8 cellular contexts compared by ENCODE assay signal in genomic region chr12:132490481-132491348, GRCh38. TPM values are rescaled to one million over a fixed set of nuclear protein-coding genes. Genes with fewer than 3 reads are reported as not detected.
DNase-seq lines count a peak whose midpoint lies in the region; ATAC-seq and TF ChIP-seq lines count a peak whose summit lies in the region.

No MANE protein-coding gene starts in this region.

- TF ChIP-seq CTCF in GM10266 (IDR thresholded peaks at IDR 0.05; ENCODE audit: control insufficient read depth, insufficient read depth, low read depth, missing control alignments): no peak

- peaks cover 12% of the 10 kb centered on the region for H3K36me3 Mint-ChIP-seq in activated T-helper 2 cell treated with anti-CD3 and anti-CD28 coated beads, Interferon-gamma antibody, Interleukin-2, Interleukin-4, amounts not matched to agents 10 μg/mL and 5 μg/mL and 100 μg/mL, durations not matched to agents 14 hours and 24 hours and 36 hours (ENCODE audit: low read depth)

- peak overlapping the region; percentile 57 for H3K27ac Mint-ChIP-seq in activated T-helper 2 cell treated with anti-CD3 and anti-CD28 coated beads, Interferon-gamma antibody, Interleukin-2, Interleukin-4, amounts not matched to agents 10 μg/mL and 5 μg/mL and 100 μg/mL, durations not matched to agents 14 hours and 24 hours and 36 hours
- H3K27ac Mint-ChIP-seq in stimulated activated naive CD8-positive, alpha-beta T cell treated with anti-CD3 and anti-CD28 coated beads, Interleukin-15, amount 100 ng/mL, for 72 hours: peak overlapping the region in 1 of 2 donors; percentile 89

- H3K9me3 ChIP-seq in iPS-18a (ENCODE audit: control insufficient read depth, low read depth, low read length): no peaks in the 10 kb centered on the region

- H3K4me3 ChIP-seq in iPS-18a (ENCODE audit: low read length): peak overlapping the region; percentile 64

- H3K27ac ChIP-seq in iPS-18a (ENCODE audit: low read length): no peak overlapping the region

- H3K27me3 Mint-ChIP-seq in activated T-helper 2 cell treated with anti-CD3 and anti-CD28 coated beads, Interferon-gamma antibody, Interleukin-2, Interleukin-4, amounts not matched to agents 10 μg/mL and 5 μg/mL and 100 μg/mL, durations not matched to agents 14 hours and 24 hours and 36 hours (ENCODE audit: low read depth): no peaks in the 10 kb centered on the region
- H3K27me3 Mint-ChIP-seq in stimulated activated naive CD8-positive, alpha-beta T cell treated with anti-CD3 and anti-CD28 coated beads, Interleukin-15, amount 100 ng/mL, for 72 hours: no peaks in the 10 kb centered on the region

- H3K9me3 Mint-ChIP-seq in activated T-helper 2 cell treated with anti-CD3 and anti-CD28 coated beads, Interferon-gamma antibody, Interleukin-2, Interleukin-4, amounts not matched to agents 10 μg/mL and 5 μg/mL and 100 μg/mL, durations not matched to agents 14 hours and 24 hours and 36 hours: peaks cover under 1% of the 10 kb centered on the region
- H3K9me3 Mint-ChIP-seq in stimulated activated naive CD8-positive, alpha-beta T cell treated with anti-CD3 and anti-CD28 coated beads, Interleukin-15, amount 100 ng/mL, for 72 hours: peaks cover 0 to 3% of the 10 kb centered on the region in 2 donors

- DNase-seq in GM10266 (ENCODE audit: extremely low spot score) (peak; percentile 63), inferior parietal cortex (ENCODE audit: extremely low spot score) (no peak), NCI-H2081 (lab: John Stamatoyannopoulos, UW) (no peak)
- no peak for DNase-seq in activated T-helper 2 cell treated with anti-CD3 and anti-CD28 coated beads, Interferon-gamma antibody, Interleukin-2, Interleukin-4, amounts not matched to agents 10 μg/mL and 5 μg/mL and 100 μg/mL, durations not matched to agents 14 hours and 24 hours and 36 hours (ENCODE audit: low spot score)
- no peak for DNase-seq in stimulated activated naive CD8-positive, alpha-beta T cell treated with anti-CD3 and anti-CD28 coated beads, Interleukin-15, amount 100 ng/mL, for 72 hours
- no peak for DNase-seq in stimulated activated CD4-positive, alpha-beta T cell treated with anti-CD3 and anti-CD28 coated beads, Interleukin-2, amount 100 ng/mL, for 48 hours

- H3K36me3 ChIP-seq in iPS-18a (ENCODE audit: control insufficient read depth, low read depth, low read length): no peaks in the 10 kb centered on the region

- peak; percentile 2 for ATAC-seq in HG03039 (IDR thresholded peaks at IDR 0.05; ENCODE audit: unreplicated experiment)
- no peak for ATAC-seq in stimulated activated naive CD8-positive, alpha-beta T cell treated with anti-CD3 and anti-CD28 coated beads, Interleukin-15, amount 100 ng/mL, for 72 hours

- peaks cover 47% of the 10 kb centered on the region for H3K27me3 ChIP-seq in iPS-18a (ENCODE audit: control insufficient read depth, insufficient read depth, low read length)

- no peak overlapping the region for H3K9ac ChIP-seq in iPS-18a (ENCODE audit: low read length)

- peaks cover 41% of the 10 kb centered on the region for H3K4me1 Mint-ChIP-seq in activated T-helper 2 cell treated with anti-CD3 and anti-CD28 coated beads, Interferon-gamma antibody, Interleukin-2, Interleukin-4, amounts not matched to agents 10 μg/mL and 5 μg/mL and 100 μg/mL, durations not matched to agents 14 hours and 24 hours and 36 hours (ENCODE audit: low read depth)
- H3K4me1 Mint-ChIP-seq in stimulated activated naive CD8-positive, alpha-beta T cell treated with anti-CD3 and anti-CD28 coated beads, Interleukin-15, amount 100 ng/mL, for 72 hours: peaks cover 82% of the 10 kb centered on the region

- intact Hi-C loops in activated T-helper 2 cell treated with anti-CD3 and anti-CD28 coated beads, Interferon-gamma antibody, Interleukin-2, Interleukin-4, amounts not matched to agents 10 μg/mL and 5 μg/mL and 100 μg/mL, durations not matched to agents 14 hours and 24 hours and 36 hours (cut with micrococcal nuclease): loop anchor here (10.0 kb wide), 1 partner anchor 306 kb away; no protein-coding TSS in a partner anchor

- H3K4me1 ChIP-seq in iPS-18a (ENCODE audit: control insufficient read depth, low read depth, low read length): peaks cover 7% of the 10 kb centered on the region

- H3K4me3 Mint-ChIP-seq in activated T-helper 2 cell treated with anti-CD3 and anti-CD28 coated beads, Interferon-gamma antibody, Interleukin-2, Interleukin-4, amounts not matched to agents 10 μg/mL and 5 μg/mL and 100 μg/mL, durations not matched to agents 14 hours and 24 hours and 36 hours (ENCODE audit: low read depth): peak overlapping the region; percentile 67
- peak overlapping the region; percentile 80 to 84 for H3K4me3 Mint-ChIP-seq in stimulated activated naive CD8-positive, alpha-beta T cell treated with anti-CD3 and anti-CD28 coated beads, Interleukin-15, amount 100 ng/mL, for 72 hours

RNA-seq across cellular contexts. Expression of gene FBRSL1, which starts 0.8 kb away (rescaled TPM):
- total RNA-seq in activated T-helper 2 cell treated with anti-CD3 and anti-CD28 coated beads, Interferon-gamma antibody, Interleukin-2, Interleukin-4, amounts not matched to agents 10 μg/mL and 5 μg/mL and 100 μg/mL, durations not matched to agents 14 hours and 24 hours and 36 hours: 66.0 and 67.3 TPM in 2 replicates
